8 cellular contexts compared by ENCODE assay signal in genomic region chr16:86761117-86761971, GRCh38.
DNase-seq lines count a peak whose midpoint lies in the region; ATAC-seq, FAIRE-seq and TF ChIP-seq lines count a peak whose summit lies in the region.

No MANE protein-coding gene starts in this region.

- TF ChIP-seq EP300 in GM12878 (IDR thresholded peaks at IDR 0.05; ENCODE audit: borderline replicate concordance in 1 of 2, control insufficient read depth in 1 of 2, low read depth in 2 of 2, low read length in 2 of 2) = no peak

- CTCF ChIA-PET in GM12878 (lab: Yijun Ruan, JAX) = interaction anchor here (0.8 to 3.1 kb wide), 6 partner anchors 9 to 197 kb away, joined by 3 to 12 read pairs (median 4); no protein-coding TSS in a partner anchor

- peaks cover 8% of the 10 kb centered on the region in 2 donors for H3K4me1 Mint-ChIP-seq in immature natural killer cell

- WGBS in GM12878 (ENCODE audit: insufficient coverage, insufficient replicate concordance, low lambda C conversion rate, missing lambda C conversion rate) = 33% methylated on average over 28 of the region's 28 CpGs

- H3K4me1 ChIP-seq in GM12878 (ENCODE audit: control insufficient read depth, insufficient read depth, low read length) = no peaks in the 10 kb centered on the region

- H3K27ac ChIP-seq in GM12878 (ENCODE audit: control insufficient read depth, insufficient read depth) = no peak overlapping the region

- no peak overlapping the region for H3K4me3 ChIP-seq in GM12878

- no peak for FAIRE-seq in GM12878 (lab: Jason Lieb, UNC)

- H3K27me3 ChIP-seq in GM12878 (replicated peaks in 1 of 2; ENCODE audit: control insufficient read depth in 2 of 2, insufficient read depth in 2 of 2, low read length in 1 of 2) = 0 out of 4 replicates have a peak, but pooled peaks cover 0 to 2% of the 10 kb centered on the region in 2 experiments

- intact Hi-C loops in GM12878 (cut with micrococcal nuclease; ENCODE audit: unreplicated experiment) = loop anchor here (10.0 kb wide), 1 partner anchor 197 kb away; the partner anchor contains the start of gene FOXC2

- TF ChIP-seq CTCF in GM12878 (IDR thresholded peaks at IDR 0.05 in 2 of 3, conservative IDR thresholded peaks at IDR 0.05 in 1 of 3; ENCODE audit: control insufficient read depth in 2 of 3, extremely low read depth in 1 of 3, insufficient read depth in 1 of 3, low read depth in 3 of 3, low read length in 3 of 3) = peak; percentile 46 to 80 (median 67)

- BruUV-seq in GM12878 (replicated peaks; lab: Mats Ljungman, UMichigan) = no TSS peak

- ATAC-seq in SK-N-SH treated with all-trans-retinoic acid at 6 μM for 48 hours (peak; percentile 89), GM12878 (peak; percentile 82)

- no peak overlapping the region for H2AFZ ChIP-seq in GM12878 (ENCODE audit: control insufficient read depth, low read depth, low read length)

- SMC1A ChIA-PET in GM12878 (lab: Charles Lee; ENCODE audit: uncharacterized antibody, unreplicated experiment) = interaction anchor here (0.9 kb wide), 1 partner anchor 96 kb away, joined by 5 read pairs; no protein-coding TSS in a partner anchor

- no peaks in the 10 kb centered on the region for H3K36me3 ChIP-seq in GM12878 (ENCODE audit: control insufficient read depth in 2 of 2, insufficient read depth in 2 of 2, low read length in 1 of 2)

- RAD21 ChIA-PET in GM12878 (lab: Charles Lee; ENCODE audit: unreplicated experiment) = interaction anchor here (0.7 kb wide), 2 partner anchors 53 to 150 kb away, joined by 5 read pairs; no protein-coding TSS in a partner anchor

- TF ChIP-seq RAD21 in GM12878 (IDR thresholded peaks at IDR 0.05; ENCODE audit: insufficient read depth, low read depth, low read length) = no peak

- no peak overlapping the region for H3K4me2 ChIP-seq in GM12878 (ENCODE audit: control insufficient read depth, insufficient read depth)

- H3K27ac Mint-ChIP-seq in immature natural killer cell = no peak overlapping the region

- DNase-seq in SHP77 (lab: John Stamatoyannopoulos, UW) = peak; percentile 4 to 16
- no peak for DNase-seq in SHP77 treated with DMSO at 0.1 percent for 48 hours (lab: John Stamatoyannopoulos, UW)
- DNase-seq in GM12878 (ENCODE audit: low read depth, low spot score) = no peak
- peak in 2 of 3 donors; percentile 6 to 38 for DNase-seq in immature natural killer cell
- peak; percentile 33 for DNase-seq in stimulated activated CD4-positive, alpha-beta T cell treated with anti-CD3 and anti-CD28 coated beads, Interleukin-1b, Interleukin-23, amount 100 ng/mL, for 48 hours
- no peak for DNase-seq in Ammon's horn (ENCODE audit: low spot score)
- no peak for DNase-seq in SIG-M5 (lab: John Stamatoyannopoulos, UW)

- no peaks in the 10 kb centered on the region for H3K9me3 ChIP-seq in GM12878 (replicated peaks; ENCODE audit: control insufficient read depth, insufficient read depth, low read length)

- no peaks in the 10 kb centered on the region for H3K79me2 ChIP-seq in GM12878 (ENCODE audit: control insufficient read depth, insufficient read depth, low read length)

- no peaks in the 10 kb centered on the region for H4K20me1 ChIP-seq in GM12878 (ENCODE audit: control insufficient read depth, insufficient read depth)

- no peak for TF ChIP-seq POLR2A in GM12878 (IDR thresholded peaks at IDR 0.05; ENCODE audit: low read depth, low read length)

- no peaks in the 10 kb centered on the region for H3K36me3 Mint-ChIP-seq in immature natural killer cell

- in situ Hi-C loops in GM12878 (cut with MboI) = no loop called here

- peaks cover 3 to 10% (median 8%) of the 10 kb centered on the region in 3 donors for H3K27me3 Mint-ChIP-seq in immature natural killer cell (ENCODE audit: low read depth in 3 of 3)

- no peaks in the 10 kb centered on the region for H3K9me3 Mint-ChIP-seq in immature natural killer cell

- no peak overlapping the region for H3K4me3 Mint-ChIP-seq in immature natural killer cell

- H3K9ac ChIP-seq in GM12878 (ENCODE audit: control insufficient read depth, insufficient read depth, low read length) = no peak overlapping the region

- POLR2A ChIA-PET in GM12878 (lab: Charles Lee) = no interaction called here

TF ChIP-seq in SK-N-SH treated with all-trans-retinoic acid at 6 μM for 48 hours, 23 proteins besides CTCF, POLR2A, EP300 and RAD21 (continues in another document):
- TF ChIP-seq ZNF8 (CRISPR knock-in tag; IDR thresholded peaks at IDR 0.05) (no peak), PATZ1 (CRISPR knock-in tag; IDR thresholded peaks at IDR 0.05; ENCODE audit: borderline replicate concordance) (no peak), CSDC2 (CRISPR knock-in tag; IDR thresholded peaks at IDR 0.05) (no peak), TCF4 (CRISPR knock-in tag; IDR thresholded peaks at IDR 0.05; ENCODE audit: borderline replicate concordance) (peak; percentile 97), GLIS3 (CRISPR knock-in tag; IDR thresholded peaks at IDR 0.05) (no peak)

TF ChIP-seq in GM12878, 131 proteins besides CTCF, POLR2A, EP300 and RAD21:
- TF ChIP-seq NFXL1 (IDR thresholded peaks at IDR 0.05; ENCODE audit: borderline replicate concordance) = 0 out of 2 replicates have a peak, but pooled peaks have one; percentile 35
- no peak for TF ChIP-seq DPF2 (IDR thresholded peaks at IDR 0.05)
- peak; percentile 22; the same call in 1 of the 2 replicates for TF ChIP-seq SMC3 (IDR thresholded peaks at IDR 0.05; ENCODE audit: borderline replicate concordance, low read length)

Comparison
In these comparisons a context has a peak if more than half of its experiments do, and no peak if none do; other contexts are left out.
1. DNase-seq: peak in SHP77 (2 of 2), immature natural killer cell (2 of 3) and stimulated activated CD4-positive, alpha-beta T cell treated with anti-CD3 and anti-CD28 coated beads, Interleukin-1b, Interleukin-23, amount 100 ng/mL, for 48 hours (single experiment); none in SHP77 treated with DMSO at 0.1 percent for 48 hours (single experiment), GM12878 (single experiment), Ammon's horn (single experiment) and SIG-M5 (single experiment).